ENCODE assay signal across 1 cellular context in the genomic region with DNA sequence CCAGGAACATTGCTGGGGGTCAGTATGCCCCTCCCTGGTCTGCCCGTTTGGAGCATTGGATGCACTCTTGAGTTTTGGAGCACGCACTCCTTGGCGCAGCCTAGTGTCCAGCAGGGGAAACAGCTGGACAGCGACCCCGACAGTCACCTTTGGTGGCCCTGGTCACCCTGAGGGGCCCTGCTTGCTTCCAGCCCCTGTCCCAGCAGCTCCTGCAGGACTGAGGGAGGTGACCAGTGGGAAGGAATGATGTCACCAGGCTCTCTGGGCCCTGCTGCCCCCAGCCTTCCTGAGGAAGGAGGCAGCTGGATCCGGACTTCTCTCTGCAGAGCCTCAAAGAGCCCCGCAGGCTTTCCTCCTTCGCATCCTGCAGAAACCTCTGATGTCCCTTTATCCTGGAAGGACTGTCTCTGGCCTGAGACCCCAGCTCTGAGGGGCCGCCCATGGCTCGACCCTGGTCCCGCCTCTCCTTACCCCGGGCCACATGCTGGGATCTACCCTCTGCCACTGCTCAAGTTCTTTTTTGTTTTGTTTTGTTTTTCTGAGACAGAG.
TF ChIP-seq lines count a peak whose summit lies in the region.

No MANE protein-coding gene starts in this region.

TF ChIP-seq in HEK293, 187 proteins besides CTCF, POLR2A, EP300 and RAD21 (continued from another document):
- TF ChIP-seq, protein P1, sequence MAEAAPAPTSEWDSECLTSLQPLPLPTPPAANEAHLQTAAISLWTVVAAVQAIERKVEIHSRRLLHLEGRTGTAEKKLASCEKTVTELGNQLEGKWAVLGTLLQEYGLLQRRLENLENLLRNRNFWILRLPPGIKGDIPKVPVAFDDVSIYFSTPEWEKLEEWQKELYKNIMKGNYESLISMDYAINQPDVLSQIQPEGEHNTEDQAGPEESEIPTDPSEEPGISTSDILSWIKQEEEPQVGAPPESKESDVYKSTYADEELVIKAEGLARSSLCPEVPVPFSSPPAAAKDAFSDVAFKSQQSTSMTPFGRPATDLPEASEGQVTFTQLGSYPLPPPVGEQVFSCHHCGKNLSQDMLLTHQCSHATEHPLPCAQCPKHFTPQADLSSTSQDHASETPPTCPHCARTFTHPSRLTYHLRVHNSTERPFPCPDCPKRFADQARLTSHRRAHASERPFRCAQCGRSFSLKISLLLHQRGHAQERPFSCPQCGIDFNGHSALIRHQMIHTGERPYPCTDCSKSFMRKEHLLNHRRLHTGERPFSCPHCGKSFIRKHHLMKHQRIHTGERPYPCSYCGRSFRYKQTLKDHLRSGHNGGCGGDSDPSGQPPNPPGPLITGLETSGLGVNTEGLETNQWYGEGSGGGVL (tag by site-specific recombination; IDR thresholded peaks at IDR 0.05): no peak
- TF ChIP-seq, protein P2, sequence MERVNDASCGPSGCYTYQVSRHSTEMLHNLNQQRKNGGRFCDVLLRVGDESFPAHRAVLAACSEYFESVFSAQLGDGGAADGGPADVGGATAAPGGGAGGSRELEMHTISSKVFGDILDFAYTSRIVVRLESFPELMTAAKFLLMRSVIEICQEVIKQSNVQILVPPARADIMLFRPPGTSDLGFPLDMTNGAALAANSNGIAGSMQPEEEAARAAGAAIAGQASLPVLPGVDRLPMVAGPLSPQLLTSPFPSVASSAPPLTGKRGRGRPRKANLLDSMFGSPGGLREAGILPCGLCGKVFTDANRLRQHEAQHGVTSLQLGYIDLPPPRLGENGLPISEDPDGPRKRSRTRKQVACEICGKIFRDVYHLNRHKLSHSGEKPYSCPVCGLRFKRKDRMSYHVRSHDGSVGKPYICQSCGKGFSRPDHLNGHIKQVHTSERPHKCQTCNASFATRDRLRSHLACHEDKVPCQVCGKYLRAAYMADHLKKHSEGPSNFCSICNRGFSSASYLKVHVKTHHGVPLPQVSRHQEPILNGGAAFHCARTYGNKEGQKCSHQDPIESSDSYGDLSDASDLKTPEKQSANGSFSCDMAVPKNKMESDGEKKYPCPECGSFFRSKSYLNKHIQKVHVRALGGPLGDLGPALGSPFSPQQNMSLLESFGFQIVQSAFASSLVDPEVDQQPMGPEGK (tag by site-specific recombination; IDR thresholded peaks at IDR 0.05): peak; percentile 48; the same call in 1 of the 2 replicates
- peak; percentile 15; the same call in 1 of the 2 replicates for TF ChIP-seq SP2 (tag by site-specific recombination; IDR thresholded peaks at IDR 0.05)
- TF ChIP-seq ZNF501 (tag by site-specific recombination; IDR thresholded peaks at IDR 0.05): no peak
- no peak for TF ChIP-seq ZNF354C (tag by site-specific recombination; IDR thresholded peaks at IDR 0.05; ENCODE audit: borderline replicate concordance, low read depth)
